In the genomic region with DNA sequence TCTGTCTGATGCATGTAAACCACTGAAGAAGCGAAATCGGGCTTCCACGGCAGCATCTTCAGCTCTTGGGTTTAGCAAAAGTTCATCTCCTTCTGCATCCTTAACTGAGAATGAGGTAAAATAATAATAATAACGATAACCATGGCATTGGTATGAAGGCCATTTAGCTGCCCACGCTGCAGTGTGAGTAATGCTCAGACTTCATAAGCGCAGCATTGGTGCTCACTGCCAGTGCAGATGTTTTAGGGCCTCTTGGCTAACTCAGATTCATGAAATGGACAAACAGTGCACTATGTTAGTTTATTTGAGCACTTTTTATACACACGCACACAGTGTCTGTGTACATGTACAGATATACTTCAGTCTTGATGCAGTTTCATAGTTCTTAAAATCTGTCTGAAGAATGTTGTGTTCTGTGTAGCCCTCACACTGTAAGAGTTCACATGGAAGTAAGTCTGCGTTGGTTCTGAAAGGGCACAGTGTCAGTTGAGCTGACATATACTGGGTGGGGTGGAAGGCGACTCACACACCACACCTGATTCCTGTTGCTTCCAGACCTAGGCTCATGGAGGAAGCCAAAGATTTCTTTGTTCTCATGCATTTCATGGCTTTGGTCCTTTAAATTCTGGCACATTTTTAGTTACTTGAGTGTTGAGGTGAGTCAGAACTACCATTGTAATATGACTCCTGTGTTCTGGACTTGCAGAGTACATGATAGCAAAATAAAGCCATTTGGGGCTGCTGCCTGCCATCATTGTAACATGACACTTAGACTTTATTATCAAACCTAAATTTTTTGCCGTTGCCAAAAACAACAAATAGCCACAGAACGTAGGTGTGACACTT, we compare ENCODE assay signal across 9 cellular contexts.
A peak's percentile ranks its signal among the peaks of the same experiment; 100 is the strongest.
DNase-seq lines count a peak whose midpoint lies in the region; ATAC-seq and TF ChIP-seq lines count a peak whose summit lies in the region.
"Had no signal": no experiment of that assay in that cellular context is flagged by ENCODE, and none has a peak within 500 bp of the region (broad histone marks: within the 10 kb centered on the region; RNA-seq: fewer than 3 reads in every experiment).

No MANE protein-coding gene starts in this region.

- no peaks in the 10 kb centered on the region for H3K9me3 ChIP-seq in trophoblast cell (ENCODE audit: insufficient read depth, low read depth, low read length)

- H3K79me1 ChIP-seq in trophoblast cell (ENCODE audit: low read length): no peaks in the 10 kb centered on the region

- no peak overlapping the region for H3K23ac ChIP-seq in trophoblast cell (ENCODE audit: low read length)

- H3K4me1 Mint-ChIP-seq in HFFc6 (ENCODE audit: low read depth): peaks cover 36% of the 10 kb centered on the region

- H4K91ac ChIP-seq in trophoblast cell (ENCODE audit: low read depth, low read length): no peak overlapping the region

- H2BK5ac ChIP-seq in trophoblast cell (ENCODE audit: low read depth, low read length, poor library complexity): no peak overlapping the region

- DNase-seq in HFFc6 (peak; percentile 76), amniotic epithelial cell (ENCODE audit: low read depth) (peak; percentile 85), left ventricle myocardium superior (no peak), trophoblast cell (no peak), midbrain (lab: John Stamatoyannopoulos, UW) (no peak), mucosa of gallbladder (ENCODE audit: low spot score) (no peak)
- DNase-seq: COR-L47 had no signal

- no peak overlapping the region for H4K12ac ChIP-seq in trophoblast cell (ENCODE audit: low read depth, low read length)

- ATAC-seq in left ventricle myocardium superior (peak; percentile 84), GM18517 (IDR thresholded peaks at IDR 0.05; ENCODE audit: unreplicated experiment) (no peak)

- intact Hi-C loops in left ventricle myocardium superior (cut with micrococcal nuclease): no loop called here

- no peaks in the 10 kb centered on the region for H3K9me3 Mint-ChIP-seq in HFFc6

- H3K4me1 ChIP-seq in trophoblast cell (ENCODE audit: control insufficient read depth in 1 of 2, insufficient read depth in 2 of 2, low read length in 2 of 2): peaks cover 2% of the 10 kb centered on the region in 2 experiments

- no peak overlapping the region for H3K4me3 ChIP-seq in trophoblast cell (ENCODE audit: low read depth, low read length)

- H3K4me2 ChIP-seq in trophoblast cell (ENCODE audit: low read length): no peak overlapping the region

- H4K8ac ChIP-seq in trophoblast cell (ENCODE audit: low read depth, low read length): no peak overlapping the region

- H3K27me3 Mint-ChIP-seq in HFFc6 (ENCODE audit: insufficient read depth): no peaks in the 10 kb centered on the region; the same call in 1 of the 2 replicates

- H2AFZ ChIP-seq in trophoblast cell (ENCODE audit: insufficient read depth, low read length, poor library complexity): no peak overlapping the region

- H3K79me2 ChIP-seq in trophoblast cell (ENCODE audit: control insufficient read depth, insufficient read depth, low read length, poor library complexity): no peaks in the 10 kb centered on the region

- TF ChIP-seq CTCF in 22Rv1 (IDR thresholded peaks at IDR 0.05): no peak
- TF ChIP-seq CTCF in HFFc6 (IDR thresholded peaks at IDR 0.05): no peak

- H3K27me3 ChIP-seq in trophoblast cell (ENCODE audit: insufficient read depth, low read length): no peaks in the 10 kb centered on the region

- H3K4ac ChIP-seq in trophoblast cell (ENCODE audit: low read depth, low read length): no peak overlapping the region

- H2BK120ac ChIP-seq in trophoblast cell (ENCODE audit: insufficient read depth, low read length, poor library complexity): no peak overlapping the region

- no CpG with 5 or more reads among the region's 11 CpGs for WGBS in trophoblast cell (ENCODE audit: extremely low coverage, insufficient coverage, insufficient read length)

- H3K9ac ChIP-seq in trophoblast cell (ENCODE audit: low read length): no peak overlapping the region

- H3K18ac ChIP-seq in trophoblast cell (ENCODE audit: low read length): no peak overlapping the region

- peak overlapping the region; percentile 90 for H3K27ac Mint-ChIP-seq in HFFc6

- H2AK5ac ChIP-seq in trophoblast cell (ENCODE audit: low read length): no peak overlapping the region

- H3K27ac ChIP-seq in 22Rv1: peak overlapping the region; percentile 65
- H3K27ac ChIP-seq in trophoblast cell (ENCODE audit: low read depth, low read length): no peak overlapping the region

- H2BK12ac ChIP-seq in trophoblast cell (ENCODE audit: low read length): no peak overlapping the region

- H3K4me3 Mint-ChIP-seq in HFFc6: peak overlapping the region; percentile 52

- H3K36me3 ChIP-seq in trophoblast cell (ENCODE audit: control insufficient read depth in 1 of 2, insufficient read depth in 2 of 2, low read length in 2 of 2): peaks cover 14 to 25% of the 10 kb centered on the region in 2 experiments

- H3K14ac ChIP-seq in trophoblast cell (ENCODE audit: low read length): no peak overlapping the region

- H3K36me3 Mint-ChIP-seq in HFFc6 (ENCODE audit: low read depth): peaks cover 38% of the 10 kb centered on the region

Comparison
In these comparisons a context has a peak if more than half of its experiments do, and no peak if none do; other contexts are left out.
1. DNase-seq: peak in HFFc6 (single experiment) and amniotic epithelial cell (single experiment); none in left ventricle myocardium superior (single experiment), trophoblast cell (0 of 2), midbrain (single experiment) and mucosa of gallbladder (single experiment).